In genomic region chr3:132545471-132545870, GRCh38 we compare ENCODE assay signal across 19 cellular contexts. TPM values are rescaled to one million over a fixed set of nuclear protein-coding genes. Genes with fewer than 3 reads are reported as not detected.
DNase-seq lines count a peak whose midpoint lies in the region; ATAC-seq and TF ChIP-seq lines count a peak whose summit lies in the region.
"Had no signal": no experiment of that assay in that cellular context is flagged by ENCODE, and none has a peak within 500 bp of the region (broad histone marks: within the 10 kb centered on the region; RNA-seq: fewer than 3 reads in every experiment).

No MANE protein-coding gene starts in this region.

- peak overlapping the region; percentile 0 for H3K27ac ChIP-seq in left ventricle myocardium inferior (replicated peaks)
- no peak overlapping the region for H3K27ac ChIP-seq in CD4-positive, alpha-beta T cell (ENCODE audit: low read depth, low read length)
- H3K27ac ChIP-seq: psoas muscle, spleen had no signal

- intact Hi-C loops in left ventricle myocardium inferior (cut with micrococcal nuclease): no loop called here
- intact Hi-C loops in cardiac septum (cut with DNase I): no loop called here
- intact Hi-C loops in CD4-positive, alpha-beta T cell (cut with DNase I, micrococcal nuclease): no loop called here

- H3K4me3 ChIP-seq in left ventricle myocardium inferior (no peak overlapping the region), fibroblast of the aortic adventitia (ENCODE audit: low read depth, low read length) (no peak overlapping the region)
- H3K4me3 ChIP-seq: psoas muscle, spleen had no signal

- H3K36me3 Mint-ChIP-seq in CD4-positive, alpha-beta T cell (ENCODE audit: low read depth): peaks cover 9% of the 10 kb centered on the region

- no peak overlapping the region for H3K27ac Mint-ChIP-seq in CD4-positive, alpha-beta T cell
- H3K27ac Mint-ChIP-seq: CD8-positive, alpha-beta T cell had no signal

- TF ChIP-seq CTCF in left ventricle myocardium inferior (IDR thresholded peaks at IDR 0.05; ENCODE audit: borderline replicate concordance): no peak
- TF ChIP-seq CTCF in fibroblast of the aortic adventitia (IDR thresholded peaks at IDR 0.05; ENCODE audit: insufficient read depth, low read length): no peak
- TF ChIP-seq CTCF in CD4-positive, alpha-beta T cell (IDR thresholded peaks at IDR 0.05): no peak

- ATAC-seq in CD4-positive, alpha-beta T cell (ENCODE audit: poor library complexity): no peak
- ATAC-seq: CD8-positive, alpha-beta T cell had no signal

- H3K4me3 Mint-ChIP-seq in CD4-positive, alpha-beta T cell: no peak overlapping the region
- H3K4me3 Mint-ChIP-seq: CD8-positive, alpha-beta T cell had no signal

- no peaks in the 10 kb centered on the region for H3K27me3 Mint-ChIP-seq in CD4-positive, alpha-beta T cell

- POLR2A ChIA-PET in CD4-positive, alpha-beta T cell (lab: Charles Lee): no interaction called here

- H3K27me3 ChIP-seq in left ventricle myocardium inferior (ENCODE audit: low read depth): no peaks in the 10 kb centered on the region
- H3K27me3 ChIP-seq in CD4-positive, alpha-beta T cell (ENCODE audit: control insufficient read depth, insufficient read depth, low read length): no peaks in the 10 kb centered on the region
- H3K27me3 ChIP-seq: spleen had no signal

- no peaks in the 10 kb centered on the region for H3K9me3 Mint-ChIP-seq in CD4-positive, alpha-beta T cell
- H3K9me3 Mint-ChIP-seq: CD8-positive, alpha-beta T cell had no signal

- H3K9me3 ChIP-seq in left ventricle myocardium inferior (replicated peaks): no peaks in the 10 kb centered on the region
- H3K9me3 ChIP-seq in CD4-positive, alpha-beta T cell (ENCODE audit: control insufficient read depth, low read length): no peaks in the 10 kb centered on the region
- H3K9me3 ChIP-seq: psoas muscle had no signal

- CTCF ChIA-PET in CD4-positive, alpha-beta T cell (lab: Charles Lee): interaction anchor here (0.6 to 1.0 kb wide), 2 partner anchors 9 to 82 kb away, joined by 3 read pairs; no protein-coding TSS in a partner anchor

- peaks cover 9% of the 10 kb centered on the region for H3K4me1 Mint-ChIP-seq in CD4-positive, alpha-beta T cell (ENCODE audit: low read depth)

- peaks cover 17% of the 10 kb centered on the region for H3K36me3 ChIP-seq in left ventricle myocardium inferior

- H3K4me1 ChIP-seq in left ventricle myocardium inferior: peaks cover 10% of the 10 kb centered on the region
- H3K4me1 ChIP-seq: psoas muscle had no signal

- DNase-seq in left ventricle myocardium inferior (no peak), cardiac septum (ENCODE audit: low spot score) (no peak), SKM-1 treated with dmso at 0.1 percent for 144 hours (lab: John Stamatoyannopoulos, UW; ENCODE audit: unreplicated experiment) (peak; percentile 26), fibroblast of the aortic adventitia (ENCODE audit: low read depth) (peak; percentile 49), hypothalamus (lab: John Stamatoyannopoulos, UW) (no peak), RPMI8226 (no peak), NCI-H2171 treated with DMSO at 0.1 percent for 48 hours (lab: John Stamatoyannopoulos, UW) (no peak)
- no peak for DNase-seq in CD4-positive, alpha-beta T cell
- DNase-seq: ACHN; activated CD4-positive, CD25-positive, alpha-beta regulatory T cell treated with anti-CD3 and anti-CD28 coated beads, Interleukin-2, amount 50 U/mL, for 72 hours; activated naive CD4-positive, alpha-beta T cell treated with Interleukin-2 at 50 U/mL for 16 hours; CD8-positive, alpha-beta T cell; kidney glomerular epithelial cell; NCI-H1048; NCI-H2081; NCI-H510A treated with DMSO at 0.1 percent for 48 hours; spleen had no signal

RNA-seq across cellular contexts. Expression of gene ACKR4, which starts 51.6 kb away (rescaled TPM):
- total RNA-seq in left ventricle myocardium inferior (5.2 TPM), cardiac septum (1.6 TPM), fibroblast of the aortic adventitia (ENCODE audit: low replicate concordance) (11.4 and 175 TPM in 2 replicates)
- total RNA-seq in CD4-positive, alpha-beta T cell: under 1 TPM; 0.16 to 0.17 TPM
- total RNA-seq: SK-MEL-5 had no signal

Comparison
In these comparisons a context has a peak if more than half of its experiments do, and no peak if none do; other contexts are left out.
1. DNase-seq: peak in SKM-1 treated with dmso at 0.1 percent for 144 hours (single experiment) and fibroblast of the aortic adventitia (single experiment); none in left ventricle myocardium inferior (single experiment), cardiac septum (single experiment), hypothalamus (0 of 51), RPMI8226 (single experiment), NCI-H2171 treated with DMSO at 0.1 percent for 48 hours (single experiment) and CD4-positive, alpha-beta T cell (0 of 10).